ENCODE assay signal across 3 cellular contexts in the genomic region with DNA sequence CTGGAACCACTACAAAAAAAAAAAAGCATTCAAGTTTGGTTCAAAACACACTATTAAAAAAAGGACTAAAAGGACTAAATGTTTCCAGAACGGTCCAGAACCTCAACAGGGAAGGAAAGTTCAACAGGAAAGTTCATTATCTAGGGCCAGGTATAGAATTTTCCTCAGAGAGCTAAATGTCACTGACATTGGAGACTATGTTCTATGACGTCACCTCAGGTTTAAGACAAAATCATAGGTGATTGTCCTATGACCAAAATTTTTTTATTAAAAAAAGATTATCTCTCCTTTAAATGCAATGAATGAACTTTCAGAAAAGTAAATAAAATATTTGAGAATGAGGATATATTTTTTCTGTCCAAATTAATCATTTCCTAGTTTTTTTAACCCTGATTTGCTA.
TF ChIP-seq lines count a peak whose summit lies in the region.

No MANE protein-coding gene starts in this region.

TF ChIP-seq in HepG2, 621 proteins besides CTCF, POLR2A, EP300 and RAD21:
- TF ChIP-seq ZNF224 (CRISPR knock-in tag; IDR thresholded peaks at IDR 0.05), result no peak
- no peak for TF ChIP-seq MTA3 (CRISPR knock-in tag; IDR thresholded peaks at IDR 0.05)
- no peak for TF ChIP-seq SMAD1 (CRISPR knock-in tag; IDR thresholded peaks at IDR 0.05; ENCODE audit: borderline replicate concordance, low read depth)
- TF ChIP-seq EED (CRISPR knock-in tag; IDR thresholded peaks at IDR 0.05), result no peak
- TF ChIP-seq, protein P1, sequence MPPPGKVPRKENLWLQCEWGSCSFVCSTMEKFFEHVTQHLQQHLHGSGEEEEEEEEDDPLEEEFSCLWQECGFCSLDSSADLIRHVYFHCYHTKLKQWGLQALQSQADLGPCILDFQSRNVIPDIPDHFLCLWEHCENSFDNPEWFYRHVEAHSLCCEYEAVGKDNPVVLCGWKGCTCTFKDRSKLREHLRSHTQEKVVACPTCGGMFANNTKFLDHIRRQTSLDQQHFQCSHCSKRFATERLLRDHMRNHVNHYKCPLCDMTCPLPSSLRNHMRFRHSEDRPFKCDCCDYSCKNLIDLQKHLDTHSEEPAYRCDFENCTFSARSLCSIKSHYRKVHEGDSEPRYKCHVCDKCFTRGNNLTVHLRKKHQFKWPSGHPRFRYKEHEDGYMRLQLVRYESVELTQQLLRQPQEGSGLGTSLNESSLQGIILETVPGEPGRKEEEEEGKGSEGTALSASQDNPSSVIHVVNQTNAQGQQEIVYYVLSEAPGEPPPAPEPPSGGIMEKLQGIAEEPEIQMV (CRISPR knock-in tag; IDR thresholded peaks at IDR 0.05; ENCODE audit: low read depth), result no peak
- peak; percentile 90 for TF ChIP-seq CREB1 (IDR thresholded peaks at IDR 0.05)
- no peak for TF ChIP-seq CREB1 (CRISPR knock-in tag; IDR thresholded peaks at IDR 0.05)
- TF ChIP-seq ZNF850 (CRISPR knock-in tag; conservative IDR thresholded peaks at IDR 0.05), result no peak
- no peak for TF ChIP-seq TSC22D2 (CRISPR knock-in tag; IDR thresholded peaks at IDR 0.05; ENCODE audit: borderline replicate concordance)
- TF ChIP-seq, protein P2, sequence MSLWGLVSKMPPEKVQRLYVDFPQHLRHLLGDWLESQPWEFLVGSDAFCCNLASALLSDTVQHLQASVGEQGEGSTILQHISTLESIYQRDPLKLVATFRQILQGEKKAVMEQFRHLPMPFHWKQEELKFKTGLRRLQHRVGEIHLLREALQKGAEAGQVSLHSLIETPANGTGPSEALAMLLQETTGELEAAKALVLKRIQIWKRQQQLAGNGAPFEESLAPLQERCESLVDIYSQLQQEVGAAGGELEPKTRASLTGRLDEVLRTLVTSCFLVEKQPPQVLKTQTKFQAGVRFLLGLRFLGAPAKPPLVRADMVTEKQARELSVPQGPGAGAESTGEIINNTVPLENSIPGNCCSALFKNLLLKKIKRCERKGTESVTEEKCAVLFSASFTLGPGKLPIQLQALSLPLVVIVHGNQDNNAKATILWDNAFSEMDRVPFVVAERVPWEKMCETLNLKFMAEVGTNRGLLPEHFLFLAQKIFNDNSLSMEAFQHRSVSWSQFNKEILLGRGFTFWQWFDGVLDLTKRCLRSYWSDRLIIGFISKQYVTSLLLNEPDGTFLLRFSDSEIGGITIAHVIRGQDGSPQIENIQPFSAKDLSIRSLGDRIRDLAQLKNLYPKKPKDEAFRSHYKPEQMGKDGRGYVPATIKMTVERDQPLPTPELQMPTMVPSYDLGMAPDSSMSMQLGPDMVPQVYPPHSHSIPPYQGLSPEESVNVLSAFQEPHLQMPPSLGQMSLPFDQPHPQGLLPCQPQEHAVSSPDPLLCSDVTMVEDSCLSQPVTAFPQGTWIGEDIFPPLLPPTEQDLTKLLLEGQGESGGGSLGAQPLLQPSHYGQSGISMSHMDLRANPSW (CRISPR knock-in tag; IDR thresholded peaks at IDR 0.05; ENCODE audit: borderline replicate concordance), result no peak
- TF ChIP-seq ATF7 (IDR thresholded peaks at IDR 0.05), result peak; percentile 91
- no peak for TF ChIP-seq ATF7 (CRISPR knock-in tag; IDR thresholded peaks at IDR 0.05)
- TF ChIP-seq ZFP62 (CRISPR knock-in tag; IDR thresholded peaks at IDR 0.05), result no peak
- TF ChIP-seq, protein P3, sequence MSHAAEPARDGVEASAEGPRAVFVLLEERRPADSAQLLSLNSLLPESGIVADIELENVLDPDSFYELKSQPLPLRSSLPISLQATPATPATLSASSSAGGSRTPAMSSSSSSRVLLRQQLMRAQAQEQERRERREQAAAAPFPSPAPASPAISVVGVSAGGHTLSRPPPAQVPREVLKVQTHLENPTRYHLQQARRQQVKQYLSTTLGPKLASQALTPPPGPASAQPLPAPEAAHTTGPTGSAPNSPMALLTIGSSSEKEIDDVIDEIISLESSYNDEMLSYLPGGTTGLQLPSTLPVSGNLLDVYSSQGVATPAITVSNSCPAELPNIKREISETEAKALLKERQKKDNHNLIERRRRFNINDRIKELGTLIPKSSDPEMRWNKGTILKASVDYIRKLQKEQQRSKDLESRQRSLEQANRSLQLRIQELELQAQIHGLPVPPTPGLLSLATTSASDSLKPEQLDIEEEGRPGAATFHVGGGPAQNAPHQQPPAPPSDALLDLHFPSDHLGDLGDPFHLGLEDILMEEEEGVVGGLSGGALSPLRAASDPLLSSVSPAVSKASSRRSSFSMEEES (CRISPR knock-in tag; IDR thresholded peaks at IDR 0.05), result no peak
- TF ChIP-seq ZKSCAN5 (CRISPR knock-in tag; IDR thresholded peaks at IDR 0.05), result no peak

TF ChIP-seq in GM12878, 131 proteins besides CTCF, POLR2A, EP300 and RAD21:
- TF ChIP-seq ATF7 (IDR thresholded peaks at IDR 0.05; ENCODE audit: low read depth), result peak; percentile 43
- TF ChIP-seq, protein P4, sequence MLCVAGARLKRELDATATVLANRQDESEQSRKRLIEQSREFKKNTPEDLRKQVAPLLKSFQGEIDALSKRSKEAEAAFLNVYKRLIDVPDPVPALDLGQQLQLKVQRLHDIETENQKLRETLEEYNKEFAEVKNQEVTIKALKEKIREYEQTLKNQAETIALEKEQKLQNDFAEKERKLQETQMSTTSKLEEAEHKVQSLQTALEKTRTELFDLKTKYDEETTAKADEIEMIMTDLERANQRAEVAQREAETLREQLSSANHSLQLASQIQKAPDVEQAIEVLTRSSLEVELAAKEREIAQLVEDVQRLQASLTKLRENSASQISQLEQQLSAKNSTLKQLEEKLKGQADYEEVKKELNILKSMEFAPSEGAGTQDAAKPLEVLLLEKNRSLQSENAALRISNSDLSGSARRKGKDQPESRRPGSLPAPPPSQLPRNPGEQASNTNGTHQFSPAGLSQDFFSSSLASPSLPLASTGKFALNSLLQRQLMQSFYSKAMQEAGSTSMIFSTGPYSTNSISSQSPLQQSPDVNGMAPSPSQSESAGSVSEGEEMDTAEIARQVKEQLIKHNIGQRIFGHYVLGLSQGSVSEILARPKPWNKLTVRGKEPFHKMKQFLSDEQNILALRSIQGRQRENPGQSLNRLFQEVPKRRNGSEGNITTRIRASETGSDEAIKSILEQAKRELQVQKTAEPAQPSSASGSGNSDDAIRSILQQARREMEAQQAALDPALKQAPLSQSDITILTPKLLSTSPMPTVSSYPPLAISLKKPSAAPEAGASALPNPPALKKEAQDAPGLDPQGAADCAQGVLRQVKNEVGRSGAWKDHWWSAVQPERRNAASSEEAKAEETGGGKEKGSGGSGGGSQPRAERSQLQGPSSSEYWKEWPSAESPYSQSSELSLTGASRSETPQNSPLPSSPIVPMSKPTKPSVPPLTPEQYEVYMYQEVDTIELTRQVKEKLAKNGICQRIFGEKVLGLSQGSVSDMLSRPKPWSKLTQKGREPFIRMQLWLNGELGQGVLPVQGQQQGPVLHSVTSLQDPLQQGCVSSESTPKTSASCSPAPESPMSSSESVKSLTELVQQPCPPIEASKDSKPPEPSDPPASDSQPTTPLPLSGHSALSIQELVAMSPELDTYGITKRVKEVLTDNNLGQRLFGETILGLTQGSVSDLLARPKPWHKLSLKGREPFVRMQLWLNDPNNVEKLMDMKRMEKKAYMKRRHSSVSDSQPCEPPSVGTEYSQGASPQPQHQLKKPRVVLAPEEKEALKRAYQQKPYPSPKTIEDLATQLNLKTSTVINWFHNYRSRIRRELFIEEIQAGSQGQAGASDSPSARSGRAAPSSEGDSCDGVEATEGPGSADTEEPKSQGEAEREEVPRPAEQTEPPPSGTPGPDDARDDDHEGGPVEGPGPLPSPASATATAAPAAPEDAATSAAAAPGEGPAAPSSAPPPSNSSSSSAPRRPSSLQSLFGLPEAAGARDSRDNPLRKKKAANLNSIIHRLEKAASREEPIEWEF (IDR thresholded peaks at IDR 0.05; ENCODE audit: insufficient replicate concordance, low read depth, low read length), result no peak

TF ChIP-seq in neural cell, 6 proteins besides CTCF, POLR2A, EP300 and RAD21:
- no peak for TF ChIP-seq SMC3 (conservative IDR thresholded peaks at IDR 0.05; ENCODE audit: poor library complexity)
- TF ChIP-seq, protein P5, sequence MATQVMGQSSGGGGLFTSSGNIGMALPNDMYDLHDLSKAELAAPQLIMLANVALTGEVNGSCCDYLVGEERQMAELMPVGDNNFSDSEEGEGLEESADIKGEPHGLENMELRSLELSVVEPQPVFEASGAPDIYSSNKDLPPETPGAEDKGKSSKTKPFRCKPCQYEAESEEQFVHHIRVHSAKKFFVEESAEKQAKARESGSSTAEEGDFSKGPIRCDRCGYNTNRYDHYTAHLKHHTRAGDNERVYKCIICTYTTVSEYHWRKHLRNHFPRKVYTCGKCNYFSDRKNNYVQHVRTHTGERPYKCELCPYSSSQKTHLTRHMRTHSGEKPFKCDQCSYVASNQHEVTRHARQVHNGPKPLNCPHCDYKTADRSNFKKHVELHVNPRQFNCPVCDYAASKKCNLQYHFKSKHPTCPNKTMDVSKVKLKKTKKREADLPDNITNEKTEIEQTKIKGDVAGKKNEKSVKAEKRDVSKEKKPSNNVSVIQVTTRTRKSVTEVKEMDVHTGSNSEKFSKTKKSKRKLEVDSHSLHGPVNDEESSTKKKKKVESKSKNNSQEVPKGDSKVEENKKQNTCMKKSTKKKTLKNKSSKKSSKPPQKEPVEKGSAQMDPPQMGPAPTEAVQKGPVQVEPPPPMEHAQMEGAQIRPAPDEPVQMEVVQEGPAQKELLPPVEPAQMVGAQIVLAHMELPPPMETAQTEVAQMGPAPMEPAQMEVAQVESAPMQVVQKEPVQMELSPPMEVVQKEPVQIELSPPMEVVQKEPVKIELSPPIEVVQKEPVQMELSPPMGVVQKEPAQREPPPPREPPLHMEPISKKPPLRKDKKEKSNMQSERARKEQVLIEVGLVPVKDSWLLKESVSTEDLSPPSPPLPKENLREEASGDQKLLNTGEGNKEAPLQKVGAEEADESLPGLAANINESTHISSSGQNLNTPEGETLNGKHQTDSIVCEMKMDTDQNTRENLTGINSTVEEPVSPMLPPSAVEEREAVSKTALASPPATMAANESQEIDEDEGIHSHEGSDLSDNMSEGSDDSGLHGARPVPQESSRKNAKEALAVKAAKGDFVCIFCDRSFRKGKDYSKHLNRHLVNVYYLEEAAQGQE (IDR thresholded peaks at IDR 0.05; ENCODE audit: borderline replicate concordance), result no peak
- no peak for TF ChIP-seq TAF1 (IDR thresholded peaks at IDR 0.05; ENCODE audit: low read depth)
- TF ChIP-seq POLR2AphosphoS5 (IDR thresholded peaks at IDR 0.05), result no peak
- TF ChIP-seq MXI1 (conservative IDR thresholded peaks at IDR 0.05; ENCODE audit: poor library complexity, severe bottlenecking), result no peak
